In genomic region chr16:66521951-66522771, GRCh38 we compare ENCODE assay signal across 8 cellular contexts. TPM values are rescaled to one million over a fixed set of nuclear protein-coding genes. Genes with fewer than 3 reads are reported as not detected.
DNase-seq lines count a peak whose midpoint lies in the region; ATAC-seq and TF ChIP-seq lines count a peak whose summit lies in the region.

No MANE protein-coding gene starts in this region.

- peak; percentile 60 for ATAC-seq in GM18508 (IDR thresholded peaks at IDR 0.05; ENCODE audit: insufficient read depth, unreplicated experiment)
- peak; percentile 44 for ATAC-seq in HG03066 (IDR thresholded peaks at IDR 0.05; ENCODE audit: low read depth, unreplicated experiment)
- peak; percentile 21; the same call in 2 of the 3 replicates for ATAC-seq in SK-N-SH treated with all-trans-retinoic acid at 6 μM for 48 hours

- peaks cover 7% of the 10 kb centered on the region for H3K36me3 Mint-ChIP-seq in activated naive CD8-positive, alpha-beta T cell treated with anti-CD3 and anti-CD28 coated beads for 36 hours

- DNase-seq in activated naive CD8-positive, alpha-beta T cell treated with anti-CD3 and anti-CD28 coated beads for 36 hours = peak; percentile 93
- DNase-seq in kidney glomerular epithelial cell (lab: John Stamatoyannopoulos, UW) = peak; percentile 36
- peak; percentile 76 to 79 for DNase-seq in stimulated activated CD8-positive, alpha-beta memory T cell treated with anti-CD3 and anti-CD28 coated beads, Interleukin-4, amount 100 ng/mL, for 1 hour (ENCODE audit: low read depth in 2 of 2, low spot score in 1 of 2)
- no peak for DNase-seq in Kasumi-1 (lab: John Stamatoyannopoulos, UW)
- DNase-seq in NCI-H128 (lab: John Stamatoyannopoulos, UW; ENCODE audit: unreplicated experiment) = no peak

- no peaks in the 10 kb centered on the region for H3K9me3 Mint-ChIP-seq in activated naive CD8-positive, alpha-beta T cell treated with anti-CD3 and anti-CD28 coated beads for 36 hours

- peak overlapping the region; percentile 94 for H3K27ac Mint-ChIP-seq in activated naive CD8-positive, alpha-beta T cell treated with anti-CD3 and anti-CD28 coated beads for 36 hours

- no peaks in the 10 kb centered on the region for H3K27me3 Mint-ChIP-seq in activated naive CD8-positive, alpha-beta T cell treated with anti-CD3 and anti-CD28 coated beads for 36 hours

- peak overlapping the region; percentile 59 for H3K4me3 Mint-ChIP-seq in activated naive CD8-positive, alpha-beta T cell treated with anti-CD3 and anti-CD28 coated beads for 36 hours

- peaks cover 72% of the 10 kb centered on the region for H3K4me1 Mint-ChIP-seq in activated naive CD8-positive, alpha-beta T cell treated with anti-CD3 and anti-CD28 coated beads for 36 hours

TF ChIP-seq in SK-N-SH treated with all-trans-retinoic acid at 6 μM for 48 hours, 23 proteins besides CTCF, POLR2A, EP300 and RAD21:
- TF ChIP-seq POU6F1 (CRISPR knock-in tag; IDR thresholded peaks at IDR 0.05; ENCODE audit: borderline replicate concordance, low read depth) (no peak), ISL1 (CRISPR knock-in tag; IDR thresholded peaks at IDR 0.05) (no peak), GLIS3 (CRISPR knock-in tag; IDR thresholded peaks at IDR 0.05) (no peak), ZFP3 (CRISPR knock-in tag; IDR thresholded peaks at IDR 0.05) (no peak), PATZ1 (CRISPR knock-in tag; IDR thresholded peaks at IDR 0.05; ENCODE audit: borderline replicate concordance) (no peak), ZNF8 (CRISPR knock-in tag; IDR thresholded peaks at IDR 0.05) (no peak), CSRNP3 (CRISPR knock-in tag; IDR thresholded peaks at IDR 0.05) (no peak)

RNA-seq across cellular contexts. Expression of gene TK2, which starts 27.8 kb away (rescaled TPM):
- total RNA-seq in activated naive CD8-positive, alpha-beta T cell treated with anti-CD3 and anti-CD28 coated beads for 36 hours = 1 to 10 TPM; 5.6 to 6.9 TPM

RNA-seq across cellular contexts. Expression of gene CKLF, which starts 30.2 kb away (rescaled TPM):
- total RNA-seq in activated naive CD8-positive, alpha-beta T cell treated with anti-CD3 and anti-CD28 coated beads for 36 hours = 100 to 1,000 TPM in 1 of 2 experiments, 10 to 100 TPM in 1; 93.0 to 103 TPM

RNA-seq across cellular contexts. Expression of gene CMTM1, which starts 44.1 kb away (rescaled TPM):
- total RNA-seq in activated naive CD8-positive, alpha-beta T cell treated with anti-CD3 and anti-CD28 coated beads for 36 hours = 1 to 10 TPM; 2.8 to 5.9 TPM

RNA-seq across cellular contexts. Expression of gene CMTM2, which starts 57.1 kb away (rescaled TPM):
- not detected for total RNA-seq in activated naive CD8-positive, alpha-beta T cell treated with anti-CD3 and anti-CD28 coated beads for 36 hours

Comparison
In these comparisons a context has a peak if more than half of its experiments do, and no peak if none do; other contexts are left out.
1. DNase-seq: peak in activated naive CD8-positive, alpha-beta T cell treated with anti-CD3 and anti-CD28 coated beads for 36 hours (single experiment), kidney glomerular epithelial cell (single experiment) and stimulated activated CD8-positive, alpha-beta memory T cell treated with anti-CD3 and anti-CD28 coated beads, Interleukin-4, amount 100 ng/mL, for 1 hour (2 of 2); none in Kasumi-1 (0 of 2) and NCI-H128 (single experiment).
2. Peak in every context shown above with its lines, with median percentiles within 50 percentile points of each other: ATAC-seq.